1 cellular context compared by ENCODE assay signal in genomic region chr20:46710149-46710913, GRCh38.
TF ChIP-seq lines count a peak whose summit lies in the region.

No MANE protein-coding gene starts in this region.

TF ChIP-seq in HepG2, 621 proteins besides CTCF, POLR2A, EP300 and RAD21 (continued from another document and continues in another):
- no peak for TF ChIP-seq HMGXB4 (CRISPR knock-in tag; IDR thresholded peaks at IDR 0.05; ENCODE audit: borderline replicate concordance in 1 of 2, low read depth in 1 of 2)
- 0 out of 2 replicates have a peak, but pooled peaks have one; percentile 5 for TF ChIP-seq ZNF704 (CRISPR knock-in tag; IDR thresholded peaks at IDR 0.05; ENCODE audit: borderline replicate concordance)
- no peak for TF ChIP-seq ZNF512B (CRISPR knock-in tag; IDR thresholded peaks at IDR 0.05; ENCODE audit: borderline replicate concordance)
- no peak; the same call in 1 of the 2 replicates for TF ChIP-seq ZBTB33 (CRISPR knock-in tag; IDR thresholded peaks at IDR 0.05)
- no peak for TF ChIP-seq ZNF224 (CRISPR knock-in tag; IDR thresholded peaks at IDR 0.05)
- TF ChIP-seq ZNF567 (CRISPR knock-in tag; IDR thresholded peaks at IDR 0.05; ENCODE audit: borderline replicate concordance): no peak
- peak; percentile 76; the same call in 1 of the 2 replicates for TF ChIP-seq ZFP37 (CRISPR knock-in tag; IDR thresholded peaks at IDR 0.05; ENCODE audit: borderline replicate concordance)
- 0 out of 2 replicates have a peak, but pooled peaks have one; percentile 31 for TF ChIP-seq KLF11 (CRISPR knock-in tag; IDR thresholded peaks at IDR 0.05)
- peak; percentile 78; the same call in 1 of the 2 replicates for TF ChIP-seq TFAP4 (IDR thresholded peaks at IDR 0.05; ENCODE audit: borderline replicate concordance, low read depth)
- TF ChIP-seq ZNF816 (CRISPR knock-in tag; IDR thresholded peaks at IDR 0.05; ENCODE audit: borderline replicate concordance): no peak
- TF ChIP-seq TCF12 (IDR thresholded peaks at IDR 0.05): no peak
- TF ChIP-seq TCF12 (CRISPR knock-in tag; IDR thresholded peaks at IDR 0.05): no peak
- no peak for TF ChIP-seq CEBPZ (IDR thresholded peaks at IDR 0.05; ENCODE audit: low read length)
- TF ChIP-seq ONECUT2 (CRISPR knock-in tag; IDR thresholded peaks at IDR 0.05): no peak; the same call in 1 of the 2 replicates
- TF ChIP-seq ZNF766 (CRISPR knock-in tag; IDR thresholded peaks at IDR 0.05; ENCODE audit: borderline replicate concordance): peak; percentile 56; the same call in 1 of the 2 replicates
- no peak for TF ChIP-seq POGZ (CRISPR knock-in tag; IDR thresholded peaks at IDR 0.05)
- no peak for TF ChIP-seq ZNF468 (CRISPR knock-in tag; IDR thresholded peaks at IDR 0.05)
- TF ChIP-seq CERS6 (CRISPR knock-in tag; IDR thresholded peaks at IDR 0.05): peak; percentile 19; the same call in 1 of the 2 replicates
- TF ChIP-seq SSRP1 (CRISPR knock-in tag; IDR thresholded peaks at IDR 0.05): no peak
- TF ChIP-seq MYPOP (CRISPR knock-in tag; IDR thresholded peaks at IDR 0.05): 0 out of 2 replicates have a peak, but pooled peaks have one; percentile 6
- TF ChIP-seq THYN1 (CRISPR knock-in tag; IDR thresholded peaks at IDR 0.05; ENCODE audit: borderline replicate concordance, low read depth): 0 out of 2 replicates have a peak, but pooled peaks have one; percentile 36
- peak; percentile 94 for TF ChIP-seq ZKSCAN1 (IDR thresholded peaks at IDR 0.05; ENCODE audit: low read length)
- no peak for TF ChIP-seq FOXK1 (CRISPR knock-in tag; IDR thresholded peaks at IDR 0.05; ENCODE audit: borderline replicate concordance, low read depth)
- TF ChIP-seq TARDBP (CRISPR knock-in tag; IDR thresholded peaks at IDR 0.05): no peak
- no peak for TF ChIP-seq SOX6 (IDR thresholded peaks at IDR 0.05)
- TF ChIP-seq SOX6 (CRISPR knock-in tag; IDR thresholded peaks at IDR 0.05): 0 out of 2 replicates have a peak, but pooled peaks have one; percentile 3
- 0 out of 2 replicates have a peak, but pooled peaks have one; percentile 5 for TF ChIP-seq YEATS4 (CRISPR knock-in tag; IDR thresholded peaks at IDR 0.05; ENCODE audit: borderline replicate concordance)
- no peak for TF ChIP-seq ZNF124 (CRISPR knock-in tag; IDR thresholded peaks at IDR 0.05)
- TF ChIP-seq ESRRA (CRISPR knock-in tag; IDR thresholded peaks at IDR 0.05; ENCODE audit: low read depth): no peak; the same call in 1 of the 2 replicates
- TF ChIP-seq ZBTB46 (CRISPR knock-in tag; IDR thresholded peaks at IDR 0.05; ENCODE audit: borderline replicate concordance): no peak
- TF ChIP-seq HNRNPUL1 (IDR thresholded peaks at IDR 0.05; ENCODE audit: low read depth, low read length): no peak
- no peak for TF ChIP-seq SRSF4 (IDR thresholded peaks at IDR 0.05; ENCODE audit: low read depth, low read length, poor library complexity, severe bottlenecking)
- TF ChIP-seq TBP (CRISPR knock-in tag; IDR thresholded peaks at IDR 0.05): 0 out of 2 replicates have a peak, but pooled peaks have one; percentile 47
- TF ChIP-seq ZNF800 (CRISPR knock-in tag; IDR thresholded peaks at IDR 0.05): no peak
- 0 out of 2 replicates have a peak, but pooled peaks have one; percentile 43 for TF ChIP-seq ZNF138 (CRISPR knock-in tag; IDR thresholded peaks at IDR 0.05; ENCODE audit: low read depth)
